ENCODE assay signal across 1 cellular context in the genomic region with DNA sequence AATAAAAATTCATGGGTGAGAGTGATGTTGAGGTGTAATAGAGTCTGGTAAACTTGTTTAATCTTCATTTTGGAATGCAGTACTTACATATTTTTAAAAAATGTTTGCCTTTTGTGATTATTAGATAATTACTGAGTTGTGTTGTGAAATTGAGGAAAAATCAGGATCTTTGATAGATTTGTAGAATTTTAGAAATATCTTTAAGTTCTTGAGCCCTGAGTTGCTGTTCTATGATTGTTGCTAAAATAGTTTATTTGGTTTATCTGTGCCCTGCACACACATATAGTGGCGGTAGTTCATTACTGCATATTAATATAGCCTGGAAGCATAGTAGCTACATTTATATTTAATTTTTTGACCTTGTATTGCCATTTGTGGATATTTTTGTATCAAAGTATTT.
TF ChIP-seq lines count a peak whose summit lies in the region.

No MANE protein-coding gene starts in this region.

TF ChIP-seq in neural cell, 6 proteins besides CTCF, POLR2A, EP300 and RAD21 (continued from another document):
- TF ChIP-seq REST (IDR thresholded peaks at IDR 0.05; ENCODE audit: borderline replicate concordance) = no peak
- TF ChIP-seq MXI1 (conservative IDR thresholded peaks at IDR 0.05; ENCODE audit: poor library complexity, severe bottlenecking) = no peak
- no peak for TF ChIP-seq TAF1 (IDR thresholded peaks at IDR 0.05; ENCODE audit: low read depth)
- TF ChIP-seq EZH2 (IDR thresholded peaks at IDR 0.05; ENCODE audit: borderline replicate concordance, insufficient read depth, low read length, poor library complexity, severe bottlenecking) = no peak
- TF ChIP-seq SMC3 (conservative IDR thresholded peaks at IDR 0.05; ENCODE audit: poor library complexity) = no peak
